In the genomic region with DNA sequence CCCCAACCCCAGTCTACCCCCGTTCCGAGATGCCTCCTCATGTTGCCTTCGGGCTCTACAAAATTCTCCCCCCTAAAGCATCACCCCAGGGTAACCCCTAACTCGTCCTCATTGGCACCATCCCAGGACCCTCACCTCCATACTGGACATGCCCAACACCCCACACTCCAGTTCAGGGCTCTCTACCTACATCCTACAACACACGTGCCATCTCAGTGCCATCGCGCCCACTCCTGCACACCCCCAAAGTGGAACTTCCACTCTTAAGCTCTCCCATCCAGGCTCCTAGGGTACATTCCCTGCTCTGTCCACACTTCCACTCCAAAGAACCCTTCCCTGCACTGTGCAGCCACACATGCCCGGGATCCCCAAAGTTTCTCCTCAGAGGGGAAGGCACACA, we compare ENCODE assay signal across 8 cellular contexts. TPM values are rescaled to one million over a fixed set of nuclear protein-coding genes. Genes with fewer than 3 reads are reported as not detected.
DNase-seq lines count a peak whose midpoint lies in the region; ATAC-seq and TF ChIP-seq lines count a peak whose summit lies in the region.

No MANE protein-coding gene starts in this region.

- H3K9ac ChIP-seq in skeletal muscle satellite cell (ENCODE audit: low read depth, low read length): peak overlapping the region; percentile 99

- H3K4me3 ChIP-seq in H7 (ENCODE audit: insufficient read depth, low read depth, low read length): peak overlapping the region; percentile 91
- H3K4me3 ChIP-seq in right atrium auricular region: peak overlapping the region; percentile 98 to 99
- peak overlapping the region; percentile 98 for H3K4me3 ChIP-seq in skeletal muscle satellite cell (ENCODE audit: low read length)

- H3K4me2 ChIP-seq in skeletal muscle satellite cell (ENCODE audit: low read length): peak overlapping the region; percentile 91

- H3K36me3 ChIP-seq in H7 (replicated peaks; ENCODE audit: control insufficient read depth, insufficient read depth, low read length): no peaks in the 10 kb centered on the region; the same call in 1 of the 2 replicates
- H3K36me3 ChIP-seq in right atrium auricular region: no peaks in the 10 kb centered on the region
- peaks cover 13% of the 10 kb centered on the region for H3K36me3 ChIP-seq in skeletal muscle satellite cell (ENCODE audit: insufficient read depth, low read length)

- peak overlapping the region; percentile 83 for H3K27ac Mint-ChIP-seq in activated CD4-positive, alpha-beta memory T cell treated with anti-CD3 and anti-CD28 coated beads for 36 hours

- DNase-seq in H7 (peak; percentile 33), right atrium auricular region (ENCODE audit: low spot score) (no peak), NCI-H526 (lab: John Stamatoyannopoulos, UW) (no peak), iPS-NIHi11 (ENCODE audit: low spot score) (no peak), NCI-H510A (lab: John Stamatoyannopoulos, UW) (no peak)
- DNase-seq in activated CD4-positive, alpha-beta memory T cell treated with anti-CD3 and anti-CD28 coated beads for 36 hours: no peak

- CTCF ChIA-PET in activated CD4-positive, alpha-beta memory T cell treated with anti-CD3 and anti-CD28 coated beads for 36 hours (lab: Charles Lee): interaction anchor here (0.7 to 3.1 kb wide), 5 partner anchors 9 to 96 kb away, joined by 3 to 16 read pairs (median 3); no protein-coding TSS in a partner anchor

- H3K9me3 ChIP-seq in right atrium auricular region (no peaks in the 10 kb centered on the region), skeletal muscle satellite cell (replicated peaks; ENCODE audit: low read length) (no peaks in the 10 kb centered on the region)

- no peak for ATAC-seq in GM18870 (IDR thresholded peaks at IDR 0.05; ENCODE audit: unreplicated experiment)

- peaks cover 9% of the 10 kb centered on the region for H3K36me3 Mint-ChIP-seq in activated CD4-positive, alpha-beta memory T cell treated with anti-CD3 and anti-CD28 coated beads for 36 hours

- no peaks in the 10 kb centered on the region for H3K9me3 Mint-ChIP-seq in activated CD4-positive, alpha-beta memory T cell treated with anti-CD3 and anti-CD28 coated beads for 36 hours

- peak overlapping the region; percentile 94 for H3K4me3 Mint-ChIP-seq in activated CD4-positive, alpha-beta memory T cell treated with anti-CD3 and anti-CD28 coated beads for 36 hours

- intact Hi-C loops in activated CD4-positive, alpha-beta memory T cell treated with anti-CD3 and anti-CD28 coated beads for 36 hours (cut with micrococcal nuclease): loop anchor here (5.0 to 10.0 kb wide), 4 partner anchors 42 to 220 kb away; a partner anchor contains a TSS

- POLR2A ChIA-PET in activated CD4-positive, alpha-beta memory T cell treated with anti-CD3 and anti-CD28 coated beads for 36 hours (lab: Charles Lee): interaction anchor here (1.2 kb wide), 2 partner anchors 43 to 144 kb away, joined by 3 to 6 read pairs; a partner anchor contains a TSS

- H3K4me1 ChIP-seq in right atrium auricular region (peaks cover 0 to 60% of the 10 kb centered on the region in 2 donors), skeletal muscle satellite cell (ENCODE audit: control insufficient read depth, insufficient read depth, low read length) (peaks cover 17% of the 10 kb centered on the region)

- H3K4me1 Mint-ChIP-seq in activated CD4-positive, alpha-beta memory T cell treated with anti-CD3 and anti-CD28 coated beads for 36 hours (ENCODE audit: low read depth): peaks cover 60% of the 10 kb centered on the region

- H3K27ac ChIP-seq in right atrium auricular region: peak overlapping the region in 1 of 2 donors; percentile 97

- H3K27me3 Mint-ChIP-seq in activated CD4-positive, alpha-beta memory T cell treated with anti-CD3 and anti-CD28 coated beads for 36 hours: no peaks in the 10 kb centered on the region

- TF ChIP-seq CTCF in right atrium auricular region (IDR thresholded peaks at IDR 0.05): no peak

- no peaks in the 10 kb centered on the region for H3K27me3 ChIP-seq in H7 (ENCODE audit: control insufficient read depth, insufficient read depth, low read length)
- H3K27me3 ChIP-seq in right atrium auricular region: no peaks in the 10 kb centered on the region
- no peaks in the 10 kb centered on the region for H3K27me3 ChIP-seq in skeletal muscle satellite cell (ENCODE audit: control insufficient read depth, insufficient read depth, low read length)

RNA-seq across cellular contexts. Expression of a gene that starts 0.8 kb away (rescaled TPM):
- total RNA-seq in H7 (2014; rRNA removed; shearing (Covaris generic)): 15.8 and 22.4 TPM in 2 replicates
- total RNA-seq in activated CD4-positive, alpha-beta memory T cell treated with anti-CD3 and anti-CD28 coated beads for 36 hours: 10 to 100 TPM; 11.4 to 12.3 TPM
- total RNA-seq in right atrium auricular region: 10 to 100 TPM; 20.3 to 23.8 TPM
- 19.9 and 20.3 TPM in 2 replicates for total RNA-seq in skeletal muscle satellite cell (2012; rRNA removed)

RNA-seq across cellular contexts. Expression of a gene that starts 1.2 kb away (rescaled TPM):
- 169 and 188 TPM in 2 replicates for total RNA-seq in H7 (2014; rRNA removed; shearing (Covaris generic))
- 10 to 100 TPM; 52.6 to 59.3 TPM for total RNA-seq in activated CD4-positive, alpha-beta memory T cell treated with anti-CD3 and anti-CD28 coated beads for 36 hours
- total RNA-seq in right atrium auricular region: 10 to 100 TPM; 46.6 to 65.4 TPM
- total RNA-seq in skeletal muscle satellite cell (2012; rRNA removed): 50.4 and 57.7 TPM in 2 replicates

RNA-seq across cellular contexts. Expression of a gene that starts 28.1 kb away (rescaled TPM):
- 29.4 and 29.5 TPM in 2 replicates for total RNA-seq in H7 (2014; rRNA removed; shearing (Covaris generic))
- total RNA-seq in activated CD4-positive, alpha-beta memory T cell treated with anti-CD3 and anti-CD28 coated beads for 36 hours: 10 to 100 TPM; 78.8 to 84.4 TPM
- 10 to 100 TPM in 1 of 2 donors, 1 to 10 TPM in 1; 8.6 to 19.2 TPM for total RNA-seq in right atrium auricular region
- total RNA-seq in skeletal muscle satellite cell (2012; rRNA removed): 7.1 and 7.6 TPM in 2 replicates

RNA-seq across cellular contexts. Expression of a gene that starts 43.4 kb away (rescaled TPM):
- total RNA-seq in H7 (2014; rRNA removed; shearing (Covaris generic)): 156 and 203 TPM in 2 replicates
- 100 to 1,000 TPM; 202 to 205 TPM for total RNA-seq in activated CD4-positive, alpha-beta memory T cell treated with anti-CD3 and anti-CD28 coated beads for 36 hours
- total RNA-seq in right atrium auricular region: 10 to 100 TPM; 21.2 to 42.6 TPM
- total RNA-seq in skeletal muscle satellite cell (2012; rRNA removed): 102 and 130 TPM in 2 replicates
